In the genomic region with DNA sequence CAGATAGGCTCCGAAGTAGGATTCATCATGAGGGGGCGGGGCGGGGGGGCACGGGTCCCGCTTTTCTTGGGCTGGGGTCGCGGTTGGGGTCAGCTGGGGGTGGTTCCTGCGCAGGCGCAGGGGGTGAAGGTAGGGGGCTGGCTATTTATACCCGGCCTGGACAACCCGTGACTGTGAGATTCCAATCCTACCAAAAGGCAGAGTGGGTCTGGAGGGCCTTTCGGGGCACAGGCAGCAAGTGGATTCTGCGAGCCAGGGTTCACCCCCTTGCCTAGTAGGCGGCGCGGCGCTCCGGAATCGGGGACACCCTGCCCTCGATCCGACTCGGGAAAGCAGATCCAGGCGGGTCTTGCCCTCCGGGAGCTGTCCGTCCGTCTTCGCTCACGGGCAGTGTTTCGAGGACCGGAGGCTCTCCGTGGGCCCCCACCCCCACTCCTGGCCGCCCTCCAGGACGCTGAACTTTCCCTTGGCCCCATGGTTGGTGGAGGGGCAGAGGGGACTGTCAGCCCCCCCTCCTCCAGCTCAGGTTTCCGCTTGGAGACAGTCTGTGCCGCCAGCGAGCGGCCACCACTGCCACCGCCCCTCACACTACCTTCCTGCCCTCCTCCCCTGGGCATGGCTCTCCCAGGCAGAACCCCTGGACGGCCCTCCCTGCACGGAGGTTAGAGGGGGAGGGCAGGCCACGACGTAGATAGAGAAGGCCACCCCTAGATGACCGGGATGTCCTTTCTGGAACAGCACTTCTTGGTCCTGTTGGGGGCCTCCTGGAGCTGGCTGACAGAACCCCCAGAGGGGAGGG, we compare ENCODE assay signal across 1 cellular context.
TF ChIP-seq lines count a peak whose summit lies in the region.

No MANE protein-coding gene starts in this region.

TF ChIP-seq in HepG2, 621 proteins besides CTCF, POLR2A, EP300 and RAD21 (continued from another document and continues in another):
- TF ChIP-seq, protein P1, sequence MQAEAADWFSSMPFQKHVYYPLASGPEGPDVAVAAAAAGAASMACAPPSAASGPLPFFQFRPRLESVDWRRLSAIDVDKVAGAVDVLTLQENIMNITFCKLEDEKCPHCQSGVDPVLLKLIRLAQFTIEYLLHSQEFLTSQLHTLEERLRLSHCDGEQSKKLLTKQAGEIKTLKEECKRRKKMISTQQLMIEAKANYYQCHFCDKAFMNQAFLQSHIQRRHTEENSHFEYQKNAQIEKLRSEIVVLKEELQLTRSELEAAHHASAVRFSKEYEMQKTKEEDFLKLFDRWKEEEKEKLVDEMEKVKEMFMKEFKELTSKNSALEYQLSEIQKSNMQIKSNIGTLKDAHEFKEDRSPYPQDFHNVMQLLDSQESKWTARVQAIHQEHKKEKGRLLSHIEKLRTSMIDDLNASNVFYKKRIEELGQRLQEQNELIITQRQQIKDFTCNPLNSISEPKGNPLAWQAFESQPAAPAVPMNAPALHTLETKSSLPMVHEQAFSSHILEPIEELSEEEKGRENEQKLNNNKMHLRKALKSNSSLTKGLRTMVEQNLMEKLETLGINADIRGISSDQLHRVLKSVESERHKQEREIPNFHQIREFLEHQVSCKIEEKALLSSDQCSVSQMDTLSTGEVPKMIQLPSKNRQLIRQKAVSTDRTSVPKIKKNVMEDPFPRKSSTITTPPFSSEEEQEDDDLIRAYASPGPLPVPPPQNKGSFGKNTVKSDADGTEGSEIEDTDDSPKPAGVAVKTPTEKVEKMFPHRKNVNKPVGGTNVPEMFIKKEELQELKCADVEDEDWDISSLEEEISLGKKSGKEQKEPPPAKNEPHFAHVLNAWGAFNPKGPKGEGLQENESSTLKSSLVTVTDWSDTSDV (CRISPR knock-in tag; IDR thresholded peaks at IDR 0.05) = no peak
- TF ChIP-seq MED8 (CRISPR knock-in tag; IDR thresholded peaks at IDR 0.05; ENCODE audit: insufficient replicate concordance) (no peak), ZNF24 (IDR thresholded peaks at IDR 0.05) (no peak), LBX2 (CRISPR knock-in tag; IDR thresholded peaks at IDR 0.05; ENCODE audit: borderline replicate concordance) (no peak), GZF1 (CRISPR knock-in tag; IDR thresholded peaks at IDR 0.05) (no peak), FIP1L1 (IDR thresholded peaks at IDR 0.05; ENCODE audit: borderline replicate concordance, insufficient read depth, low read depth, low read length) (no peak), HMG20A (CRISPR knock-in tag; IDR thresholded peaks at IDR 0.05; ENCODE audit: borderline replicate concordance) (no peak), ZNF234 (CRISPR knock-in tag; conservative IDR thresholded peaks at IDR 0.05) (no peak), ZBTB7B (CRISPR knock-in tag; IDR thresholded peaks at IDR 0.05) (no peak), CHD2 (IDR thresholded peaks at IDR 0.05; ENCODE audit: low read depth, low read length) (no peak), SP140L (CRISPR knock-in tag; IDR thresholded peaks at IDR 0.05; ENCODE audit: borderline replicate concordance) (no peak), AHR (CRISPR knock-in tag; IDR thresholded peaks at IDR 0.05) (no peak), RCOR2 (CRISPR knock-in tag; IDR thresholded peaks at IDR 0.05) (no peak), NR2F2 (IDR thresholded peaks at IDR 0.05; ENCODE audit: borderline replicate concordance, low read depth) (no peak), PCBP1 (IDR thresholded peaks at IDR 0.05; ENCODE audit: borderline replicate concordance, low read depth, low read length) (0 out of 2 replicates have a peak, but pooled peaks have one; percentile 19), PHF8 (CRISPR knock-in tag; IDR thresholded peaks at IDR 0.05) (peak; percentile 22), THAP11 (CRISPR knock-in tag; IDR thresholded peaks at IDR 0.05) (0 out of 2 replicates have a peak, but pooled peaks have one; percentile 13), NR2F6 (IDR thresholded peaks at IDR 0.05) (peak; percentile 29), NR2F6 (CRISPR knock-in tag; IDR thresholded peaks at IDR 0.05) (no peak), ZNF790 (CRISPR knock-in tag; IDR thresholded peaks at IDR 0.05; ENCODE audit: borderline replicate concordance) (no peak), ZNF556 (CRISPR knock-in tag; IDR thresholded peaks at IDR 0.05; ENCODE audit: borderline replicate concordance) (0 out of 2 replicates have a peak, but pooled peaks have one; percentile 21), TSC22D2 (CRISPR knock-in tag; IDR thresholded peaks at IDR 0.05; ENCODE audit: borderline replicate concordance) (no peak), ZSCAN25 (CRISPR knock-in tag; IDR thresholded peaks at IDR 0.05) (no peak; the same call in 1 of the 2 replicates), ZNF879 (CRISPR knock-in tag; IDR thresholded peaks at IDR 0.05) (no peak), TRIM24 (CRISPR knock-in tag; IDR thresholded peaks at IDR 0.05) (no peak), RXRA (CRISPR knock-in tag; IDR thresholded peaks at IDR 0.05) (0 out of 2 replicates have a peak, but pooled peaks have one; percentile 50), POGK (CRISPR knock-in tag; conservative IDR thresholded peaks at IDR 0.05) (no peak), TOE1 (CRISPR knock-in tag; IDR thresholded peaks at IDR 0.05) (no peak), ZNF646 (CRISPR knock-in tag; IDR thresholded peaks at IDR 0.05) (no peak), ZNF687 (CRISPR knock-in tag; IDR thresholded peaks at IDR 0.05) (peak; percentile 64), HDAC6 (IDR thresholded peaks at IDR 0.05; ENCODE audit: low read depth, low read length) (no peak)
- TF ChIP-seq, protein P2, sequence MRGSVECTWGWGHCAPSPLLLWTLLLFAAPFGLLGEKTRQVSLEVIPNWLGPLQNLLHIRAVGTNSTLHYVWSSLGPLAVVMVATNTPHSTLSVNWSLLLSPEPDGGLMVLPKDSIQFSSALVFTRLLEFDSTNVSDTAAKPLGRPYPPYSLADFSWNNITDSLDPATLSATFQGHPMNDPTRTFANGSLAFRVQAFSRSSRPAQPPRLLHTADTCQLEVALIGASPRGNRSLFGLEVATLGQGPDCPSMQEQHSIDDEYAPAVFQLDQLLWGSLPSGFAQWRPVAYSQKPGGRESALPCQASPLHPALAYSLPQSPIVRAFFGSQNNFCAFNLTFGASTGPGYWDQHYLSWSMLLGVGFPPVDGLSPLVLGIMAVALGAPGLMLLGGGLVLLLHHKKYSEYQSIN (CRISPR knock-in tag; IDR thresholded peaks at IDR 0.05; ENCODE audit: borderline replicate concordance) = no peak
- TF ChIP-seq, protein P3, sequence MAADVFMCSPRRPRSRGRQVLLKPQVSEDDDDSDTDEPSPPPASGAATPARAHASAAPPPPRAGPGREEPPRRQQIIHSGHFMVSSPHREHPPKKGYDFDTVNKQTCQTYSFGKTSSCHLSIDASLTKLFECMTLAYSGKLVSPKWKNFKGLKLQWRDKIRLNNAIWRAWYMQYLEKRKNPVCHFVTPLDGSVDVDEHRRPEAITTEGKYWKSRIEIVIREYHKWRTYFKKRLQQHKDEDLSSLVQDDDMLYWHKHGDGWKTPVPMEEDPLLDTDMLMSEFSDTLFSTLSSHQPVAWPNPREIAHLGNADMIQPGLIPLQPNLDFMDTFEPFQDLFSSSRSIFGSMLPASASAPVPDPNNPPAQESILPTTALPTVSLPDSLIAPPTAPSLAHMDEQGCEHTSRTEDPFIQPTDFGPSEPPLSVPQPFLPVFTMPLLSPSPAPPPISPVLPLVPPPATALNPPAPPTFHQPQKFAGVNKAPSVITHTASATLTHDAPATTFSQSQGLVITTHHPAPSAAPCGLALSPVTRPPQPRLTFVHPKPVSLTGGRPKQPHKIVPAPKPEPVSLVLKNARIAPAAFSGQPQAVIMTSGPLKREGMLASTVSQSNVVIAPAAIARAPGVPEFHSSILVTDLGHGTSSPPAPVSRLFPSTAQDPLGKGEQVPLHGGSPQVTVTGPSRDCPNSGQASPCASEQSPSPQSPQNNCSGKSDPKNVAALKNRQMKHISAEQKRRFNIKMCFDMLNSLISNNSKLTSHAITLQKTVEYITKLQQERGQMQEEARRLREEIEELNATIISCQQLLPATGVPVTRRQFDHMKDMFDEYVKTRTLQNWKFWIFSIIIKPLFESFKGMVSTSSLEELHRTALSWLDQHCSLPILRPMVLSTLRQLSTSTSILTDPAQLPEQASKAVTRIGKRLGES (CRISPR knock-in tag; IDR thresholded peaks at IDR 0.05; ENCODE audit: borderline replicate concordance) = no peak
